13 cellular contexts compared by ENCODE assay signal in the genomic region with DNA sequence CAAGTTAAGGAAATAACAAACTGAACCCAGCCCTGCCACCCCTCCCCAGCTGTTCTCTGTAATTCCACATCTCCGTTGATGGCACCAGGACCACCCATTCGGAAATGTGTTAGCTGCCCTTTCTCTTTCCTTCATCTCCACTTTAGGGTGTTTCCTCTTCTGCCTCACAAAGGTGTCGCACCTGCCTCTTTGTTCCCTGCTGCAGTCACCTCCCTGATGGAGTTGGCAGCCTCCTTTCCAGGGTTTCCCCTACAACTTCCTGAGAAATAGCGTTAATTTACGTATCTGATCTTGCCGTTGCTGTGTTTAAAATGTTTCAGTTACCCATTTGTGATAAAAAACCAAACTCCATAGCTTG. TPM values are rescaled to one million over a fixed set of nuclear protein-coding genes. Genes with fewer than 3 reads are reported as not detected.
DNase-seq lines count a peak whose midpoint lies in the region; ATAC-seq and TF ChIP-seq lines count a peak whose summit lies in the region.
"Had no signal": no experiment of that assay in that cellular context is flagged by ENCODE, and none has a peak within 500 bp of the region (broad histone marks: within the 10 kb centered on the region; RNA-seq: fewer than 3 reads in every experiment).

No MANE protein-coding gene starts in this region.

- TF ChIP-seq CTCF in PC-3 (conservative IDR thresholded peaks at IDR 0.05; ENCODE audit: low read depth, low read length) (no peak), mucosa of descending colon (IDR thresholded peaks at IDR 0.05) (no peak), gastroesophageal sphincter (IDR thresholded peaks at IDR 0.05) (no peak), lower leg skin (IDR thresholded peaks at IDR 0.05) (no peak)

- peak overlapping the region; percentile 78 for H3K4me2 ChIP-seq in PC-3 (ENCODE audit: low read length)

- no peaks in the 10 kb centered on the region for H3K36me3 ChIP-seq in CD4-positive, CD25-positive, alpha-beta regulatory T cell (ENCODE audit: control insufficient read depth, insufficient read depth, low read length)
- no peaks in the 10 kb centered on the region for H3K36me3 ChIP-seq in PC-3 (ENCODE audit: low read depth, low read length)
- H3K36me3 ChIP-seq in mucosa of descending colon (ENCODE audit: low read depth), result no peaks in the 10 kb centered on the region
- H3K36me3 ChIP-seq in gastroesophageal sphincter, result no peaks in the 10 kb centered on the region
- H3K36me3 ChIP-seq: Peyer's patch, transverse colon had no signal

- no peak overlapping the region for H3K9ac ChIP-seq in PC-3 (ENCODE audit: low read length)

- no peak for ATAC-seq in CD4-positive, CD25-positive, alpha-beta regulatory T cell (ENCODE audit: low read depth in 2 of 2)
- peak; percentile 8 for ATAC-seq in GM21515 (IDR thresholded peaks at IDR 0.05; ENCODE audit: unreplicated experiment)
- ATAC-seq in PC-3, result peak; percentile 6
- ATAC-seq in mucosa of descending colon, result peak; percentile 36
- no peak for ATAC-seq in gastroesophageal sphincter
- ATAC-seq in activated CD8-positive, alpha-beta memory T cell treated with anti-CD3 and anti-CD28 coated beads, Interleukin-2, amount 10 ng/mL, durations not matched to agents 7 days and 5 days, result no peak

- H3K27me3 ChIP-seq in CD4-positive, CD25-positive, alpha-beta regulatory T cell (ENCODE audit: control insufficient read depth, insufficient read depth, low read length), result peaks cover 17% of the 10 kb centered on the region
- H3K27me3 ChIP-seq in PC-3 (ENCODE audit: low read length) (peaks cover 26% of the 10 kb centered on the region), gastroesophageal sphincter (no peaks in the 10 kb centered on the region)
- H3K27me3 ChIP-seq: Peyer's patch, transverse colon had no signal

- BruUV-seq in PC-3 (replicated peaks; lab: Mats Ljungman, UMichigan), result no TSS peak

- CTCF ChIA-PET in PC-3 (lab: Charles Lee), result no interaction called here
- CTCF ChIA-PET in activated CD8-positive, alpha-beta memory T cell treated with anti-CD3 and anti-CD28 coated beads, Interleukin-2, amount 10 ng/mL, durations not matched to agents 7 days and 5 days (lab: Charles Lee), result interaction anchor here (0.7 to 5.6 kb wide), 17 partner anchors 9 to 425 kb away, joined by 3 to 37 read pairs (median 4); a partner anchor contains a TSS

- POLR2A ChIA-PET in PC-3 (lab: Charles Lee; ENCODE audit: unreplicated experiment), result no interaction called here

- H3K4me3 Mint-ChIP-seq in CD4-positive, CD25-positive, alpha-beta regulatory T cell, result no peak overlapping the region
- no peak overlapping the region for H3K4me3 Mint-ChIP-seq in activated CD8-positive, alpha-beta memory T cell treated with anti-CD3 and anti-CD28 coated beads, Interleukin-2, amount 10 ng/mL, durations not matched to agents 7 days and 5 days
- H3K4me3 Mint-ChIP-seq: HFFc6; natural killer cell treated with Interleukin-12 subunit alpha and Interleukin-12 subunit beta and Interleukin-15 and Interleukin-18, amount 100 ng/mL, for 72 hours had no signal

- no peaks in the 10 kb centered on the region for H3K79me2 ChIP-seq in PC-3 (ENCODE audit: low read length)

- peaks cover 0 to 2% (median 0%) of the 10 kb centered on the region in 7 donors for H3K9me3 Mint-ChIP-seq in CD4-positive, CD25-positive, alpha-beta regulatory T cell
- no peaks in the 10 kb centered on the region for H3K9me3 Mint-ChIP-seq in activated CD8-positive, alpha-beta memory T cell treated with anti-CD3 and anti-CD28 coated beads, Interleukin-2, amount 10 ng/mL, durations not matched to agents 7 days and 5 days (ENCODE audit: low read depth)
- H3K9me3 Mint-ChIP-seq: HFFc6; natural killer cell treated with Interleukin-12 subunit alpha and Interleukin-12 subunit beta and Interleukin-15 and Interleukin-18, amount 100 ng/mL, for 72 hours had no signal

- no peak for TF ChIP-seq EP300 in gastroesophageal sphincter (IDR thresholded peaks at IDR 0.05)

- H3K4me1 ChIP-seq in CD4-positive, CD25-positive, alpha-beta regulatory T cell (ENCODE audit: control insufficient read depth, insufficient read depth, low read length, poor library complexity, severe bottlenecking), result peaks cover 4% of the 10 kb centered on the region
- H3K4me1 ChIP-seq in PC-3 (ENCODE audit: insufficient read depth, low read length) (peaks cover 17% of the 10 kb centered on the region), mucosa of descending colon (ENCODE audit: low read depth) (peaks cover 8% of the 10 kb centered on the region), gastroesophageal sphincter (peaks cover 0 to 7% (median 4%) of the 10 kb centered on the region in 3 donors)

- intact Hi-C loops in PC-3 (cut with micrococcal nuclease), result loop anchor here (1.0 to 5.0 kb wide), 7 partner anchors 59 to 424 kb away; no protein-coding TSS in a partner anchor
- intact Hi-C loops in mucosa of descending colon (cut with DNase I, micrococcal nuclease), result loop anchor here (5.0 to 10.0 kb wide), 2 partner anchors 358 to 361 kb away; no protein-coding TSS in a partner anchor
- intact Hi-C loops in lower leg skin (cut with DNase I; ENCODE audit: low total_unique reads), result loop anchor here (5.0 kb wide), 1 partner anchor 353 kb away; no protein-coding TSS in a partner anchor

- no peak overlapping the region for H3K27ac Mint-ChIP-seq in CD4-positive, CD25-positive, alpha-beta regulatory T cell
- H3K27ac Mint-ChIP-seq in activated CD8-positive, alpha-beta memory T cell treated with anti-CD3 and anti-CD28 coated beads, Interleukin-2, amount 10 ng/mL, durations not matched to agents 7 days and 5 days, result no peak overlapping the region
- H3K27ac Mint-ChIP-seq: HFFc6; natural killer cell treated with Interleukin-12 subunit alpha and Interleukin-12 subunit beta and Interleukin-15 and Interleukin-18, amount 100 ng/mL, for 72 hours had no signal

- no peaks in the 10 kb centered on the region for H3K9me3 ChIP-seq in CD4-positive, CD25-positive, alpha-beta regulatory T cell (ENCODE audit: control insufficient read depth in 2 of 2, low read length in 2 of 2)
- no peaks in the 10 kb centered on the region for H3K9me3 ChIP-seq in PC-3 (ENCODE audit: low read length)
- H3K9me3 ChIP-seq in mucosa of descending colon, result no peaks in the 10 kb centered on the region
- H3K9me3 ChIP-seq in gastroesophageal sphincter, result no peaks in the 10 kb centered on the region
- H3K9me3 ChIP-seq: Peyer's patch, transverse colon had no signal

- peak overlapping the region; percentile 50; the same call in 1 of the 2 replicates for H2AFZ ChIP-seq in PC-3 (ENCODE audit: low read length)

- H3K36me3 Mint-ChIP-seq in CD4-positive, CD25-positive, alpha-beta regulatory T cell, result no peaks in the 10 kb centered on the region
- H3K36me3 Mint-ChIP-seq in activated CD8-positive, alpha-beta memory T cell treated with anti-CD3 and anti-CD28 coated beads, Interleukin-2, amount 10 ng/mL, durations not matched to agents 7 days and 5 days, result no peaks in the 10 kb centered on the region
- H3K36me3 Mint-ChIP-seq: natural killer cell treated with Interleukin-12 subunit alpha and Interleukin-12 subunit beta and Interleukin-15 and Interleukin-18, amount 100 ng/mL, for 72 hours had no signal

- H3K9me2 ChIP-seq in PC-3 (replicated peaks; ENCODE audit: low read length), result no peaks in the 10 kb centered on the region

- no peak overlapping the region for H3K27ac ChIP-seq in CD4-positive, CD25-positive, alpha-beta regulatory T cell (ENCODE audit: insufficient read depth, low read length, poor library complexity, severe bottlenecking)
- H3K27ac ChIP-seq in PC-3 (ENCODE audit: low read length) (no peak overlapping the region), gastroesophageal sphincter (no peak overlapping the region)
- H3K27ac ChIP-seq: Peyer's patch had no signal

- H3F3A ChIP-seq in PC-3 (ENCODE audit: low read length, unreplicated experiment), result peaks cover 4% of the 10 kb centered on the region

- no peaks in the 10 kb centered on the region for H4K20me1 ChIP-seq in PC-3 (ENCODE audit: low read length)

- TF ChIP-seq POLR2A in gastroesophageal sphincter (IDR thresholded peaks at IDR 0.05), result no peak
- no peak for TF ChIP-seq POLR2A in lower leg skin (IDR thresholded peaks at IDR 0.05)

- no peak for DNase-seq in CD4-positive, CD25-positive, alpha-beta regulatory T cell
- DNase-seq in PC-3 (no peak), mucosa of descending colon (no peak), lower leg skin (ENCODE audit: low spot score in 2 of 2) (no peak), NCI-H345 treated with DMSO at 0.1 percent for 48 hours (lab: John Stamatoyannopoulos, UW; ENCODE audit: unreplicated experiment) (no peak)
- no peak for DNase-seq in activated CD8-positive, alpha-beta memory T cell treated with anti-CD3 and anti-CD28 coated beads, Interleukin-2, amount 10 ng/mL, durations not matched to agents 7 days and 5 days

- peaks cover 29% of the 10 kb centered on the region for H3K27me3 Mint-ChIP-seq in CD4-positive, CD25-positive, alpha-beta regulatory T cell
- peaks cover 15% of the 10 kb centered on the region for H3K27me3 Mint-ChIP-seq in activated CD8-positive, alpha-beta memory T cell treated with anti-CD3 and anti-CD28 coated beads, Interleukin-2, amount 10 ng/mL, durations not matched to agents 7 days and 5 days

- 36 to 52% methylated on average over 6 of the region's 6 CpGs for WGBS in gastroesophageal sphincter (ENCODE audit: low coverage in 1 of 2), 2 donors
- WGBS in lower leg skin, 2 donors, result 31 to 35% methylated on average over 6 of the region's 6 CpGs

- H3K4me1 Mint-ChIP-seq in CD4-positive, CD25-positive, alpha-beta regulatory T cell, result peaks cover 0 to 3% (median 0%) of the 10 kb centered on the region in 4 donors
- peaks cover 3% of the 10 kb centered on the region for H3K4me1 Mint-ChIP-seq in activated CD8-positive, alpha-beta memory T cell treated with anti-CD3 and anti-CD28 coated beads, Interleukin-2, amount 10 ng/mL, durations not matched to agents 7 days and 5 days

- peak overlapping the region; percentile 8 for H3K4me3 ChIP-seq in CD4-positive, CD25-positive, alpha-beta regulatory T cell (ENCODE audit: low read depth, low read length)
- H3K4me3 ChIP-seq in PC-3 (ENCODE audit: low read length), result peak overlapping the region; percentile 53; the same call in 1 of the 2 replicates
- no peak overlapping the region for H3K4me3 ChIP-seq in mucosa of descending colon
- H3K4me3 ChIP-seq in gastroesophageal sphincter, result no peak overlapping the region
- no peak overlapping the region for H3K4me3 ChIP-seq in lower leg skin (ENCODE audit: low read depth, poor library complexity, severe bottlenecking)
- H3K4me3 ChIP-seq: Peyer's patch, transverse colon had no signal

RNA-seq across cellular contexts. Expression of a gene that starts 57.3 kb away (rescaled TPM):
- total RNA-seq in CD4-positive, CD25-positive, alpha-beta regulatory T cell, result 26.8 TPM
- 100 to 1,000 TPM in 1 of 4 donors, 10 to 100 TPM in 3; 71.5 to 118 (median 97.6) TPM for polyA plus RNA-seq in CD4-positive, CD25-positive, alpha-beta regulatory T cell
- total RNA-seq in PC-3 (2014; rRNA removed) (not detected in 2 replicates), mucosa of descending colon (1 to 10 TPM; 1.3 to 1.5 (median 1.4) TPM), gastroesophageal sphincter (1 to 10 TPM in 2 of 4 donors, under 1 TPM in 2; 0.31 to 4.3 (median 1.2) TPM), lower leg skin (under 1 TPM in 2 of 4 donors, not detected in 2; 0.55 to 0.68 TPM)
- total RNA-seq in activated CD8-positive, alpha-beta memory T cell treated with anti-CD3 and anti-CD28 coated beads, Interleukin-2, amount 10 ng/mL, durations not matched to agents 7 days and 5 days, result 100 to 1,000 TPM; 153 to 218 TPM
- total RNA-seq: fibroblast of lung, HFFc6 had no signal
- polyA plus RNA-seq: fibroblast of lung had no signal

Comparison
In these comparisons a context has a peak if more than half of its experiments do, and no peak if none do; other contexts are left out.
1. ATAC-seq: peak in GM21515 (single experiment), PC-3 (single experiment) and mucosa of descending colon (single experiment); none in CD4-positive, CD25-positive, alpha-beta regulatory T cell (0 of 2), gastroesophageal sphincter (single experiment) and activated CD8-positive, alpha-beta memory T cell treated with anti-CD3 and anti-CD28 coated beads, Interleukin-2, amount 10 ng/mL, durations not matched to agents 7 days and 5 days (single experiment).
2. H3K4me3 ChIP-seq: peak in CD4-positive, CD25-positive, alpha-beta regulatory T cell (single experiment) and PC-3 (single experiment); none in mucosa of descending colon (single experiment), gastroesophageal sphincter (0 of 2) and lower leg skin (single experiment).